ENCODE assay signal across 9 cellular contexts in the genomic region with DNA sequence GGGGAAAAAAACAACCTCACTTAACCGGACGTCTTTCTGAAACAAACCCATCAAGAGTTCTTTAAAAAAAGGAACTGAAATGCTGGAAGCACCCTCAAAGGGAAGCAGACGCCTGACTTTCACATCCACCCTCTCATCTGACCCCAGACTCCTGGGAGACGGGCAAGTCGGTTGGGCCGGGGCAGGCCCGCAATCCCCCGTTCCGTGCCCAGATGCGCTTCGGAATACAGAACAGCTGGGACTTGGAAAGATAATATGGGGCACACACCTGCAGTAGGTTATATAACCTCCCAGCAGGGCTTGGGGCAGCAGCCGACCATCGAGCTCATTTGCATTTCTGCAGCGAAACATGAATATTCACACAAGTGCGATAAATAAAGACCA. TPM values are rescaled to one million over a fixed set of nuclear protein-coding genes. Genes with fewer than 3 reads are reported as not detected.
DNase-seq lines count a peak whose midpoint lies in the region; ATAC-seq and TF ChIP-seq lines count a peak whose summit lies in the region.
"Had no signal": no experiment of that assay in that cellular context is flagged by ENCODE, and none has a peak within 500 bp of the region (broad histone marks: within the 10 kb centered on the region; RNA-seq: fewer than 3 reads in every experiment).

No MANE protein-coding gene starts in this region.

- intact Hi-C loops in OCI-LY7 (cut with micrococcal nuclease; ENCODE audit: unreplicated experiment) (no loop called here), upper lobe of right lung (cut with DNase I) (no loop called here), body of pancreas (cut with DNase I) (no loop called here)

- H3K4me1 ChIP-seq in OCI-LY7 (ENCODE audit: insufficient read depth, low read length, poor library complexity, severe bottlenecking) (peaks cover 41% of the 10 kb centered on the region), iPS-15b (ENCODE audit: control insufficient read depth, insufficient read depth, low read length) (peaks cover 4% of the 10 kb centered on the region), upper lobe of right lung (peaks cover 36% of the 10 kb centered on the region), body of pancreas (peaks cover 70% of the 10 kb centered on the region)

- H3K27ac ChIP-seq in OCI-LY7 (ENCODE audit: low read depth, low read length, poor library complexity, severe bottlenecking) (peak overlapping the region; percentile 76), upper lobe of right lung (peak overlapping the region; percentile 38), body of pancreas (peak overlapping the region in 1 of 4 donors; percentile 63)

- H3K4me3 ChIP-seq in OCI-LY7 (ENCODE audit: low read depth, low read length, poor library complexity, severe bottlenecking) (peak overlapping the region; percentile 49), iPS-15b (ENCODE audit: low read depth, low read length) (peak overlapping the region; percentile 54), upper lobe of right lung (no peak overlapping the region), body of pancreas (no peak overlapping the region)

- no peak for DNase-seq in activated naive CD4-positive, alpha-beta T cell treated with anti-CD3 and anti-CD28 coated beads, Interleukin-2, amount 10 ng/mL, durations not matched to agents 7 days and 5 days
- DNase-seq in activated naive CD4-positive, alpha-beta T cell treated with Interleukin-2 at 50 U/mL for 16 hours, result no peak
- DNase-seq in OCI-LY7 (ENCODE audit: low spot score) (peak; percentile 60), upper lobe of right lung (peak; percentile 59), NCI-H1436 treated with DMSO at 0.1 percent for 48 hours (lab: John Stamatoyannopoulos, UW) (no peak), body of pancreas (no peak)
- DNase-seq: NCI-H1694 had no signal

- H3K36me3 Mint-ChIP-seq in activated naive CD4-positive, alpha-beta T cell treated with anti-CD3 and anti-CD28 coated beads, Interleukin-2, amount 10 ng/mL, durations not matched to agents 7 days and 5 days, result peaks cover 4% of the 10 kb centered on the region

- H3K9ac ChIP-seq in iPS-15b (ENCODE audit: low read depth, low read length), result no peak overlapping the region

- no TSS peak for BruUV-seq in OCI-LY7 (replicated peaks; lab: Mats Ljungman, UMichigan)

- H3K27ac Mint-ChIP-seq in activated naive CD4-positive, alpha-beta T cell treated with anti-CD3 and anti-CD28 coated beads, Interleukin-2, amount 10 ng/mL, durations not matched to agents 7 days and 5 days, result no peak overlapping the region

- H3K9me3 Mint-ChIP-seq in activated naive CD4-positive, alpha-beta T cell treated with anti-CD3 and anti-CD28 coated beads, Interleukin-2, amount 10 ng/mL, durations not matched to agents 7 days and 5 days, result no peaks in the 10 kb centered on the region

- H3K27me3 Mint-ChIP-seq in activated naive CD4-positive, alpha-beta T cell treated with anti-CD3 and anti-CD28 coated beads, Interleukin-2, amount 10 ng/mL, durations not matched to agents 7 days and 5 days, result peaks cover 37% of the 10 kb centered on the region

- H3K9me3 ChIP-seq in OCI-LY7 (ENCODE audit: low read length), result no peaks in the 10 kb centered on the region
- H3K9me3 ChIP-seq in iPS-15b (ENCODE audit: control insufficient read depth, insufficient read depth, low read length), result no peaks in the 10 kb centered on the region
- H3K9me3 ChIP-seq in upper lobe of right lung, result no peaks in the 10 kb centered on the region
- H3K9me3 ChIP-seq in body of pancreas, result no peaks in the 10 kb centered on the region

- no peaks in the 10 kb centered on the region for H3K79me2 ChIP-seq in OCI-LY7 (ENCODE audit: insufficient read depth, low read depth, low read length)

- peak overlapping the region; percentile 84 for H3K4me2 ChIP-seq in OCI-LY7 (ENCODE audit: low read length)

- no peaks in the 10 kb centered on the region for H4K20me1 ChIP-seq in OCI-LY7 (ENCODE audit: insufficient read depth, low read length)

- CTCF ChIA-PET in activated naive CD4-positive, alpha-beta T cell treated with anti-CD3 and anti-CD28 coated beads, Interleukin-2, amount 10 ng/mL, durations not matched to agents 7 days and 5 days (lab: Charles Lee), result interaction anchor here (0.6 to 1.7 kb wide), 5 partner anchors 12 to 152 kb away, joined by 3 to 8 read pairs (median 4); no protein-coding TSS in a partner anchor
- CTCF ChIA-PET in OCI-LY7 (lab: Charles Lee; ENCODE audit: unreplicated experiment), result no interaction called here

- H3K36me3 ChIP-seq in OCI-LY7 (ENCODE audit: insufficient read depth, low read length) (no peaks in the 10 kb centered on the region), iPS-15b (ENCODE audit: control insufficient read depth, insufficient read depth, low read length) (no peaks in the 10 kb centered on the region), upper lobe of right lung (no peaks in the 10 kb centered on the region), body of pancreas (replicated peaks in 1 of 2; ENCODE audit: insufficient read depth in 1 of 2, low read depth in 2 of 2) (no peaks in the 10 kb centered on the region)

- 23 to 37% methylated on average over 15 of the region's 15 CpGs for WGBS in body of pancreas, 2 donors

- POLR2A ChIA-PET in OCI-LY7 (lab: Charles Lee), result no interaction called here

- peak overlapping the region; percentile 26 for H3K4me3 Mint-ChIP-seq in activated naive CD4-positive, alpha-beta T cell treated with anti-CD3 and anti-CD28 coated beads, Interleukin-2, amount 10 ng/mL, durations not matched to agents 7 days and 5 days

- H2AFZ ChIP-seq in OCI-LY7 (ENCODE audit: low read length), result peak overlapping the region; percentile 44; the same call in 1 of the 2 replicates

- no peaks in the 10 kb centered on the region for H3K9me2 ChIP-seq in OCI-LY7 (ENCODE audit: insufficient read depth, low read length)

- no peak for ATAC-seq in upper lobe of right lung
- no peak for ATAC-seq in HG03025 (IDR thresholded peaks at IDR 0.05; ENCODE audit: low FRiP score, unreplicated experiment)
- no peak for ATAC-seq in body of pancreas

- TF ChIP-seq CTCF in OCI-LY7 (conservative IDR thresholded peaks at IDR 0.05; ENCODE audit: low read length), result no peak
- TF ChIP-seq CTCF in upper lobe of right lung (IDR thresholded peaks at IDR 0.05), result no peak
- no peak for TF ChIP-seq CTCF in body of pancreas (IDR thresholded peaks at IDR 0.05)

- peaks cover 32% of the 10 kb centered on the region for H3K4me1 Mint-ChIP-seq in activated naive CD4-positive, alpha-beta T cell treated with anti-CD3 and anti-CD28 coated beads, Interleukin-2, amount 10 ng/mL, durations not matched to agents 7 days and 5 days

- peaks cover 35% of the 10 kb centered on the region for H3K27me3 ChIP-seq in iPS-15b (ENCODE audit: control insufficient read depth, insufficient read depth, low read length)
- no peaks in the 10 kb centered on the region for H3K27me3 ChIP-seq in upper lobe of right lung
- H3K27me3 ChIP-seq in body of pancreas, result peaks cover 0 to 13% of the 10 kb centered on the region in 2 donors

- TF ChIP-seq POLR2A in body of pancreas (IDR thresholded peaks at IDR 0.05), result no peak

RNA-seq across cellular contexts. Expression of gene ARHGAP27, which starts 3.7 kb away (rescaled TPM):
- total RNA-seq in OCI-LY7 (2014; rRNA removed; shearing (Covaris generic)), result 55.5 and 66.1 TPM in 2 replicates
- total RNA-seq in OCI-LY7 (2022) (56.8 and 62.7 TPM in 2 replicates), upper lobe of right lung (73.8 TPM), body of pancreas (10 to 100 TPM; 12.7 to 35.3 TPM)

Comparison
In these comparisons a context has a peak if more than half of its experiments do, and no peak if none do; other contexts are left out.
1. DNase-seq: peak in OCI-LY7 (single experiment) and upper lobe of right lung (single experiment); none in activated naive CD4-positive, alpha-beta T cell treated with anti-CD3 and anti-CD28 coated beads, Interleukin-2, amount 10 ng/mL, durations not matched to agents 7 days and 5 days (single experiment), activated naive CD4-positive, alpha-beta T cell treated with Interleukin-2 at 50 U/mL for 16 hours (single experiment), NCI-H1436 treated with DMSO at 0.1 percent for 48 hours (single experiment) and body of pancreas (0 of 4).
2. H3K4me3 ChIP-seq: peak in OCI-LY7 (single experiment) and iPS-15b (single experiment); none in upper lobe of right lung (single experiment) and body of pancreas (0 of 2).